8 cellular contexts compared by ENCODE assay signal in genomic region chr1:16961297-16962124, GRCh38. TPM values are rescaled to one million over a fixed set of nuclear protein-coding genes. Genes with fewer than 3 reads are reported as not detected.
A peak's percentile ranks its signal among the peaks of the same experiment; 100 is the strongest.
DNase-seq lines count a peak whose midpoint lies in the region; ATAC-seq and TF ChIP-seq lines count a peak whose summit lies in the region.

No MANE protein-coding gene starts in this region.

- no peaks in the 10 kb centered on the region for H3K79me2 ChIP-seq in Loucy (ENCODE audit: insufficient read depth, low read length)
- no peaks in the 10 kb centered on the region for H3K79me2 ChIP-seq in osteoblast (ENCODE audit: insufficient read depth, low read length)

- peak overlapping the region; percentile 52 to 78 (median 68); a peak in 18 of 22 replicates for H3K9ac ChIP-seq in BLaER1 treated with 17β-estradiol and CSF1 and Interleukin-3, amounts not matched to agents 10 nM and 100 nM
- H3K9ac ChIP-seq in Loucy (ENCODE audit: low read depth, low read length, poor library complexity, severe bottlenecking) (peak overlapping the region; percentile 11), duodenal mucosa (ENCODE audit: low read depth in 1 of 2, low read length in 2 of 2) (no peak overlapping the region)

- H3K4me1 ChIP-seq in BLaER1 treated with 17β-estradiol and CSF1 and Interleukin-3, amounts not matched to agents 10 nM and 100 nM = peaks cover 9 to 36% (median 17%) of the 10 kb centered on the region in 10 experiments; a peak in 16 of 20 replicates
- H3K4me1 ChIP-seq in Loucy (ENCODE audit: insufficient read depth, low read length, poor library complexity, severe bottlenecking) (no peaks in the 10 kb centered on the region), duodenal mucosa (ENCODE audit: control insufficient read depth in 1 of 2, insufficient read depth in 2 of 2, low read length in 2 of 2) (peaks cover 0 to 5% of the 10 kb centered on the region in 2 donors), osteoblast (ENCODE audit: insufficient read depth, low read length) (peaks cover 11% of the 10 kb centered on the region)

- H3F3A ChIP-seq in Loucy (ENCODE audit: low read depth) = no peaks in the 10 kb centered on the region

- peaks cover 0 to 15% (median 5%) of the 10 kb centered on the region in 11 experiments; a peak in 10 of 22 replicates for H3K36me3 ChIP-seq in BLaER1 treated with 17β-estradiol and CSF1 and Interleukin-3, amounts not matched to agents 10 nM and 100 nM
- H3K36me3 ChIP-seq in Loucy (ENCODE audit: insufficient read depth, low read length) (no peaks in the 10 kb centered on the region), duodenal mucosa (ENCODE audit: control insufficient read depth in 1 of 2, insufficient read depth in 2 of 2, low read length in 2 of 2) (no peaks in the 10 kb centered on the region), osteoblast (ENCODE audit: insufficient read depth, low read length) (peaks cover 2% of the 10 kb centered on the region)

- H2AFZ ChIP-seq in Loucy (ENCODE audit: low read length) = no peak overlapping the region
- no peak overlapping the region for H2AFZ ChIP-seq in osteoblast (ENCODE audit: low read length)

- peak overlapping the region; percentile 45 to 63 (median 54); a peak in 16 of 20 replicates for H3K4me3 ChIP-seq in BLaER1 treated with 17β-estradiol and CSF1 and Interleukin-3, amounts not matched to agents 10 nM and 100 nM
- H3K4me3 ChIP-seq in Loucy (ENCODE audit: low read length, poor library complexity, severe bottlenecking) (peak overlapping the region; percentile 58), duodenal mucosa (ENCODE audit: low read depth in 1 of 2, low read length in 2 of 2) (peak overlapping the region; percentile 8 to 51), osteoblast (ENCODE audit: insufficient read depth, low read length) (peak overlapping the region; percentile 66)

- no peaks in the 10 kb centered on the region for H3K9me2 ChIP-seq in Loucy (replicated peaks; ENCODE audit: low read depth, low read length)

- DNase-seq in osteoblast (ENCODE audit: insufficient read length, low spot score, missing footprints) (no peak), amniotic stem cell (lab: John Stamatoyannopoulos, UW) (no peak), OCI-M2 (lab: John Stamatoyannopoulos, UW; ENCODE audit: unreplicated experiment) (no peak)

- H3K9me3 ChIP-seq in BLaER1 treated with 17β-estradiol and CSF1 and Interleukin-3, amounts not matched to agents 10 nM and 100 nM (replicated peaks in 1 of 11) = no peaks in the 10 kb centered on the region
- H3K9me3 ChIP-seq in Loucy (ENCODE audit: insufficient read depth, low read depth, low read length) = no peaks in the 10 kb centered on the region
- no peaks in the 10 kb centered on the region for H3K9me3 ChIP-seq in duodenal mucosa (ENCODE audit: control insufficient read depth in 1 of 2, low read length in 2 of 2)
- no peaks in the 10 kb centered on the region for H3K9me3 ChIP-seq in osteoblast (ENCODE audit: low read depth, low read length)

- no peak for ATAC-seq in HG02852 (IDR thresholded peaks at IDR 0.05; ENCODE audit: unreplicated experiment)
- ATAC-seq in HG03196 (IDR thresholded peaks at IDR 0.05; ENCODE audit: unreplicated experiment) = no peak

- H3K27ac ChIP-seq in BLaER1 treated with 17β-estradiol and CSF1 and Interleukin-3, amounts not matched to agents 10 nM and 100 nM = peak overlapping the region in 1 of 11 experiments; percentile 31; a peak in 2 of 22 replicates
- H3K27ac ChIP-seq in duodenal mucosa (ENCODE audit: low read depth, low read length) = no peak overlapping the region
- no peak overlapping the region for H3K27ac ChIP-seq in osteoblast (ENCODE audit: low read depth, low read length)

- H3K27me3 ChIP-seq in BLaER1 treated with 17β-estradiol and CSF1 and Interleukin-3, amounts not matched to agents 10 nM and 100 nM = no peaks in the 10 kb centered on the region
- H3K27me3 ChIP-seq in Loucy (ENCODE audit: insufficient read depth, low read length, poor library complexity, severe bottlenecking) (no peaks in the 10 kb centered on the region), duodenal mucosa (ENCODE audit: control insufficient read depth in 1 of 2, insufficient read depth in 2 of 2, low read length in 2 of 2) (no peaks in the 10 kb centered on the region), osteoblast (ENCODE audit: insufficient read depth, low read length) (no peaks in the 10 kb centered on the region)

- H4K20me1 ChIP-seq in BLaER1 treated with 17β-estradiol and CSF1 and Interleukin-3, amounts not matched to agents 10 nM and 100 nM = no peaks in the 10 kb centered on the region
- no peaks in the 10 kb centered on the region for H4K20me1 ChIP-seq in Loucy (ENCODE audit: insufficient read depth, low read length, poor library complexity, severe bottlenecking)
- H4K20me1 ChIP-seq in osteoblast (ENCODE audit: insufficient read depth, low read length) = no peaks in the 10 kb centered on the region

- TF ChIP-seq CTCF in Loucy (conservative IDR thresholded peaks at IDR 0.05; ENCODE audit: low read length) = no peak
- no peak for TF ChIP-seq CTCF in osteoblast (IDR thresholded peaks at IDR 0.05; ENCODE audit: extremely low read depth, low read depth, low read length)

- peak overlapping the region; percentile 80 to 96 (median 91) for H3K4me2 ChIP-seq in BLaER1 treated with 17β-estradiol and CSF1 and Interleukin-3, amounts not matched to agents 10 nM and 100 nM
- H3K4me2 ChIP-seq in Loucy (ENCODE audit: low read depth, low read length, poor library complexity, severe bottlenecking) (peak overlapping the region; percentile 51), osteoblast (ENCODE audit: insufficient read depth, low read length) (peak overlapping the region; percentile 87)

RNA-seq across cellular contexts. Expression of gene MFAP2, which starts 18.9 kb away (rescaled TPM):
- total RNA-seq in osteoblast = 61.2 and 72.2 TPM in 2 replicates

RNA-seq across cellular contexts. Expression of gene CROCC, which starts 39.8 kb away (rescaled TPM):
- 15.0 and 20.3 TPM in 2 replicates for total RNA-seq in osteoblast

RNA-seq across cellular contexts. Expression of gene ATP13A2, which starts 50.2 kb away (rescaled TPM):
- 30.6 and 34.4 TPM in 2 replicates for total RNA-seq in osteoblast

Comparison
In these comparisons a context has a peak if more than half of its experiments do, and no peak if none do; other contexts are left out.
1. H3K9ac ChIP-seq: peak in BLaER1 treated with 17β-estradiol and CSF1 and Interleukin-3, amounts not matched to agents 10 nM and 100 nM (11 of 11) and Loucy (single experiment); none in duodenal mucosa (0 of 2).
2. Peak in every context shown above with its lines, with median percentiles within 50 percentile points of each other: H3K4me2 ChIP-seq and H3K4me3 ChIP-seq.